ENCODE assay signal across 18 cellular contexts in the genomic region with DNA sequence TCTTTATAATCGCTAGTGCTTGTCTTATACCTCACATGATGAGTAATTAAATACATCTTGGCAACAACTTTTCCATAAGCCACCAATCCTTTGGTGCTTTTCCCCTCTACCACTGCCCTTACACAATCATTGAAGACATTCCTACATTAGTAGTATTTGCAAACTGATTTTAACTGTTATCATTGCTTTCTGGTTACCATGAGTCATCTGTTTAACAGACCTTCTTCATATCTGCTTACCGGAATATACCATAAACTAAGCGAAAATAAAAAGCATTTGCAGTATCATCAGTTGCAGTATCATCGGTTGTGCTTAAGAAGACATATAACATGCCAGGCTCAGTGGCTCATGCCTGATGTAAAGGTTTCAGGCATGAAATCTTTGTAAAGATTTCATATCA. TPM values are rescaled to one million over a fixed set of nuclear protein-coding genes. Genes with fewer than 3 reads are reported as not detected.
DNase-seq lines count a peak whose midpoint lies in the region; ATAC-seq and TF ChIP-seq lines count a peak whose summit lies in the region.
"Had no signal": no experiment of that assay in that cellular context is flagged by ENCODE, and none has a peak within 500 bp of the region (broad histone marks: within the 10 kb centered on the region; RNA-seq: fewer than 3 reads in every experiment).

No MANE protein-coding gene starts in this region.

- peak; percentile 49 for DNase-seq in EH (ENCODE audit: low read depth)
- peak; percentile 5 for DNase-seq in PC-3
- DNase-seq in fibroblast of pulmonary artery (ENCODE audit: low read depth) = peak; percentile 25
- DNase-seq in smooth muscle cell (lab: John Stamatoyannopoulos, UW; ENCODE audit: unreplicated experiment) = no peak
- no peak for DNase-seq in midbrain (lab: John Stamatoyannopoulos, UW)
- no peak for DNase-seq in effector CD8-positive, alpha-beta T cell (lab: John Stamatoyannopoulos, UW)
- DNase-seq in NCI-H1105 (lab: John Stamatoyannopoulos, UW) = no peak
- DNase-seq: C1 segment of cervical spinal cord; CD8-positive, alpha-beta memory T cell; DMS79 treated with DMSO at 0.1 percent for 48 hours; GDM1; NCI-H1105 treated with DMSO at 0.1 percent for 48 hours; NCI-H1694; NCI-H2107; NCI-H524; NCI-H82; SJCRH30 had no signal

- H3K79me2 ChIP-seq in PC-3 (ENCODE audit: low read length) = no peaks in the 10 kb centered on the region
- H3K79me2 ChIP-seq in smooth muscle cell (ENCODE audit: low read depth) = no peaks in the 10 kb centered on the region

- H3K4me1 ChIP-seq in PC-3 (ENCODE audit: insufficient read depth, low read length) (no peaks in the 10 kb centered on the region), smooth muscle cell (ENCODE audit: low read depth) (no peaks in the 10 kb centered on the region)
- H3K4me1 ChIP-seq: SJCRH30 had no signal

- H3K4me3 ChIP-seq in PC-3 (ENCODE audit: low read length) (no peak overlapping the region), fibroblast of pulmonary artery (replicated peaks; ENCODE audit: low read depth, low read length) (no peak overlapping the region), smooth muscle cell (no peak overlapping the region)
- H3K4me3 ChIP-seq: HAP-1, SJCRH30 had no signal

- no peak overlapping the region for H3K9ac ChIP-seq in PC-3 (ENCODE audit: low read length)
- no peak overlapping the region for H3K9ac ChIP-seq in smooth muscle cell (ENCODE audit: low read depth)

- no peaks in the 10 kb centered on the region for H3K9me2 ChIP-seq in PC-3 (replicated peaks; ENCODE audit: low read length)

- WGBS in smooth muscle cell (ENCODE audit: low lambda C conversion rate) = 28% methylated on average over 4 of the region's 4 CpGs

- POLR2A ChIA-PET in PC-3 (lab: Charles Lee; ENCODE audit: unreplicated experiment) = no interaction called here

- H4K20me1 ChIP-seq in PC-3 (ENCODE audit: low read length) (no peaks in the 10 kb centered on the region), smooth muscle cell (ENCODE audit: low read depth) (no peaks in the 10 kb centered on the region)

- intact Hi-C loops in PC-3 (cut with micrococcal nuclease) = no loop called here

- no peak for TF ChIP-seq CTCF in PC-3 (conservative IDR thresholded peaks at IDR 0.05; ENCODE audit: low read depth, low read length)
- no peak for TF ChIP-seq CTCF in fibroblast of pulmonary artery (IDR thresholded peaks at IDR 0.05; ENCODE audit: low read length, missing control alignments)
- TF ChIP-seq CTCF in smooth muscle cell (IDR thresholded peaks at IDR 0.05; ENCODE audit: borderline replicate concordance, insufficient read depth, poor library complexity, severe bottlenecking) = no peak

- no peaks in the 10 kb centered on the region for H3F3A ChIP-seq in PC-3 (ENCODE audit: low read length, unreplicated experiment)
- H3F3A ChIP-seq in smooth muscle cell (ENCODE audit: low read depth) = no peaks in the 10 kb centered on the region

- H2AFZ ChIP-seq in PC-3 (ENCODE audit: low read length) (no peak overlapping the region), smooth muscle cell (ENCODE audit: low read depth) (no peak overlapping the region)

- H3K9me3 ChIP-seq in PC-3 (ENCODE audit: low read length) (no peaks in the 10 kb centered on the region), smooth muscle cell (replicated peaks; ENCODE audit: low read depth) (no peaks in the 10 kb centered on the region)
- H3K9me3 ChIP-seq: HAP-1, SJCRH30 had no signal

- H3K27me3 ChIP-seq in PC-3 (ENCODE audit: low read length) (no peaks in the 10 kb centered on the region), smooth muscle cell (ENCODE audit: low read depth) (no peaks in the 10 kb centered on the region)
- H3K27me3 ChIP-seq: SJCRH30 had no signal

- H3K36me3 ChIP-seq in PC-3 (ENCODE audit: low read depth, low read length) (no peaks in the 10 kb centered on the region), smooth muscle cell (ENCODE audit: low read depth) (no peaks in the 10 kb centered on the region)
- H3K36me3 ChIP-seq: HAP-1, SJCRH30 had no signal

- ATAC-seq in PC-3 = no peak

- CTCF ChIA-PET in PC-3 (lab: Charles Lee) = no interaction called here

- H3K27ac ChIP-seq in PC-3 (ENCODE audit: low read length) (no peak overlapping the region), smooth muscle cell (ENCODE audit: low read depth) (no peak overlapping the region)
- H3K27ac ChIP-seq: SJCRH30 had no signal

- no TSS peak for BruUV-seq in PC-3 (replicated peaks; lab: Mats Ljungman, UMichigan)

- H3K4me2 ChIP-seq in PC-3 (ENCODE audit: low read length) (no peak overlapping the region), smooth muscle cell (peak overlapping the region; percentile 0)

RNA-seq across cellular contexts. Expression of a gene that starts 54.8 kb away (rescaled TPM):
- total RNA-seq in PC-3 (2014; rRNA removed) = 16.7 and 18.4 TPM in 2 replicates
- 42.8 and 43.1 TPM in 2 replicates for total RNA-seq in smooth muscle cell
- 21.4 and 27.4 TPM in 2 replicates for polyA plus RNA-seq in smooth muscle cell

Comparison
In these comparisons a context has a peak if more than half of its experiments do, and no peak if none do; other contexts are left out.
1. DNase-seq: peak in EH (single experiment), PC-3 (single experiment) and fibroblast of pulmonary artery (single experiment); none in smooth muscle cell (single experiment), midbrain (single experiment), effector CD8-positive, alpha-beta T cell (single experiment) and NCI-H1105 (single experiment).